ENCODE assay signal across 21 cellular contexts in genomic region chr5:109903061-109903460, GRCh38.
DNase-seq lines count a peak whose midpoint lies in the region; ATAC-seq, FAIRE-seq and TF ChIP-seq lines count a peak whose summit lies in the region.
"Had no signal": no experiment of that assay in that cellular context is flagged by ENCODE, and none has a peak within 500 bp of the region (broad histone marks: within the 10 kb centered on the region; RNA-seq: fewer than 3 reads in every experiment).

No MANE protein-coding gene starts in this region.

- CTCF ChIA-PET in HepG2 (lab: Yijun Ruan, JAX; ENCODE audit: low intra/inter-chr PET ratio, low total read pairs) = no interaction called here

- H3K4me1 ChIP-seq in HepG2 (ENCODE audit: insufficient read depth, low read length) (peaks cover 96% of the 10 kb centered on the region), right lobe of liver (peaks cover 0 to 29% (median 12%) of the 10 kb centered on the region in 4 donors), esophagus muscularis mucosa (peaks cover 0 to 13% (median 10%) of the 10 kb centered on the region in 4 donors)
- H3K4me1 ChIP-seq: BLaER1 had no signal

- H3K9ac ChIP-seq in HepG2 (ENCODE audit: insufficient read depth, low read depth, low read length) = 0 out of 2 replicates have a peak overlapping the region, but pooled peaks have one; percentile 71
- H3K9ac ChIP-seq: BLaER1 had no signal

- TF ChIP-seq CTCF in HepG2 (CRISPR knock-in tag; IDR thresholded peaks at IDR 0.05) = no peak
- no peak for TF ChIP-seq CTCF in right lobe of liver (IDR thresholded peaks at IDR 0.05)
- no peak for TF ChIP-seq CTCF in esophagus muscularis mucosa (IDR thresholded peaks at IDR 0.05)

- H3K27me3 ChIP-seq in HepG2 (ENCODE audit: control insufficient read depth in 1 of 2, insufficient read depth in 2 of 2, low read length in 2 of 2) (no peaks in the 10 kb centered on the region), right lobe of liver (no peaks in the 10 kb centered on the region), esophagus muscularis mucosa (no peaks in the 10 kb centered on the region)
- H3K27me3 ChIP-seq: BLaER1 had no signal

- TF ChIP-seq RAD21 in HepG2 (CRISPR knock-in tag; IDR thresholded peaks at IDR 0.05) = no peak

- no peaks in the 10 kb centered on the region for H3K79me2 ChIP-seq in HepG2 (ENCODE audit: insufficient read depth, low read length)

- H3K36me3 ChIP-seq in HepG2 (replicated peaks in 1 of 2; ENCODE audit: control insufficient read depth in 1 of 2, insufficient read depth in 2 of 2, low read length in 2 of 2) (no peaks in the 10 kb centered on the region; a peak in 1 of 5 replicates), right lobe of liver (no peaks in the 10 kb centered on the region), esophagus muscularis mucosa (no peaks in the 10 kb centered on the region)
- H3K36me3 ChIP-seq: BLaER1 had no signal

- no peak for TF ChIP-seq POLR2A in HepG2 (IDR thresholded peaks at IDR 0.05; ENCODE audit: insufficient read depth in 1 of 2, low read depth in 2 of 2, low read length in 2 of 2)
- TF ChIP-seq POLR2A in right lobe of liver (IDR thresholded peaks at IDR 0.05) = no peak
- no peak for TF ChIP-seq POLR2A in esophagus muscularis mucosa (IDR thresholded peaks at IDR 0.05; ENCODE audit: low read depth)

- no peak for ATAC-seq in HepG2
- ATAC-seq in right lobe of liver = no peak
- ATAC-seq: CD8-positive, alpha-beta T cell; GM12878; GM23338; HCT116 had no signal

- H2AFZ ChIP-seq in HepG2 (ENCODE audit: low read length) = peak overlapping the region; percentile 33
- H2AFZ ChIP-seq: GM23338 had no signal

- 96% methylated on average over 2 of the region's 2 CpGs for WGBS in HepG2 (ENCODE audit: low lambda C conversion rate)
- 44% methylated on average over 2 of the region's 2 CpGs for WGBS in right lobe of liver (ENCODE audit: insufficient coverage, low coverage, low lambda C conversion rate, missing lambda C conversion rate)
- WGBS in esophagus muscularis mucosa = 73% methylated on average over 2 of the region's 2 CpGs

- H3K9me3 ChIP-seq in HepG2 (ENCODE audit: low read length) (no peaks in the 10 kb centered on the region), right lobe of liver (no peaks in the 10 kb centered on the region), esophagus muscularis mucosa (no peaks in the 10 kb centered on the region)
- H3K9me3 ChIP-seq: BLaER1, Caco-2 had no signal

- POLR2A ChIA-PET in HepG2 (lab: Yijun Ruan, JAX) = interaction anchor here (2.3 kb wide), 2 partner anchors 14 to 43 kb away, joined by 6 read pairs; no protein-coding TSS in a partner anchor

- peak overlapping the region; percentile 99 for H3K27ac ChIP-seq in HepG2 (ENCODE audit: extremely low read length, insufficient read depth, low read length)
- peak overlapping the region in 1 of 3 donors; percentile 91 for H3K27ac ChIP-seq in right lobe of liver
- no peak overlapping the region for H3K27ac ChIP-seq in esophagus muscularis mucosa (replicated peaks in 1 of 4)
- H3K27ac ChIP-seq: BLaER1, C4-2B had no signal

- in situ Hi-C loops in HepG2 (cut with HindIII; ENCODE audit: extremely low pct_ligation_motif_present, low pct_unique_long_range_greater_than_20kb) = loop anchor here (10.0 kb wide), 1 partner anchor 92 kb away; no protein-coding TSS in a partner anchor

- intact Hi-C loops in HepG2 (cut with micrococcal nuclease; ENCODE audit: unreplicated experiment) = no loop called here
- intact Hi-C loops in right lobe of liver (cut with DNase I) = no loop called here
- intact Hi-C loops in esophagus muscularis mucosa (cut with DNase I) = no loop called here

- no TSS peak for BruUV-seq in HepG2 (replicated peaks; lab: Mats Ljungman, UMichigan)

- TF ChIP-seq EP300 in HepG2 (IDR thresholded peaks at IDR 0.05; ENCODE audit: low read depth in 2 of 2, low read length in 2 of 2) (no peak), HepG2 (CRISPR knock-in tag; IDR thresholded peaks at IDR 0.05; ENCODE audit: borderline replicate concordance) (no peak), esophagus muscularis mucosa (IDR thresholded peaks at IDR 0.05) (no peak)

- no peak for FAIRE-seq in HepG2 (lab: Jason Lieb, UNC)
- FAIRE-seq: A204.1, GM12878, GM19239 had no signal

- H3K4me3 ChIP-seq in HepG2 (replicated peaks in 1 of 3; ENCODE audit: insufficient read depth in 1 of 3, low read depth in 2 of 3, low read length in 3 of 3) (no peak overlapping the region), right lobe of liver (no peak overlapping the region), esophagus muscularis mucosa (no peak overlapping the region)
- H3K4me3 ChIP-seq: BLaER1, GM12878, GM23338 had no signal

- H4K20me1 ChIP-seq in HepG2 (ENCODE audit: insufficient read depth, low read length) = no peaks in the 10 kb centered on the region
- H4K20me1 ChIP-seq: BLaER1 had no signal

- no peak for DNase-seq in HepG2 (ENCODE audit: low spot score)
- no peak for DNase-seq in right lobe of liver
- peak; percentile 89 for DNase-seq in esophagus muscularis mucosa (ENCODE audit: extremely low spot score)
- DNase-seq in pons (ENCODE audit: low spot score) = peak; percentile 45
- no peak for DNase-seq in activated CD8-positive, alpha-beta memory T cell treated with anti-CD3 and anti-CD28 coated beads, Interleukin-2, amount 50 U/mL, for 48 hours
- no peak for DNase-seq in stimulated activated CD4-positive, alpha-beta T cell treated with anti-CD3 and anti-CD28 coated beads, Interleukin-12 subunit alpha, Interleukin-12 subunit beta, amount 100 ng/mL, for 4 hours
- DNase-seq: Caco-2; CD4-positive, CD25-positive, alpha-beta regulatory T cell; CD8-positive, alpha-beta T cell; DMS153; DMS79; EL; GDM1; H9 had no signal

- H3K4me2 ChIP-seq in HepG2 (ENCODE audit: low read depth, low read length) = no peak overlapping the region
- H3K4me2 ChIP-seq: BLaER1, GM23338 had no signal

TF ChIP-seq in HepG2, 621 proteins besides CTCF, POLR2A, EP300 and RAD21:
- no peak for TF ChIP-seq IRX3 (CRISPR knock-in tag; IDR thresholded peaks at IDR 0.05; ENCODE audit: borderline replicate concordance, low read depth)
- TF ChIP-seq ZNF766 (CRISPR knock-in tag; IDR thresholded peaks at IDR 0.05; ENCODE audit: borderline replicate concordance) = no peak
- TF ChIP-seq NCOA5 (CRISPR knock-in tag; IDR thresholded peaks at IDR 0.05) = no peak
- 0 out of 2 replicates have a peak, but pooled peaks have one; percentile 46 for TF ChIP-seq ARID2 (CRISPR knock-in tag; IDR thresholded peaks at IDR 0.05; ENCODE audit: borderline replicate concordance)
- TF ChIP-seq ZNF10 (CRISPR knock-in tag; IDR thresholded peaks at IDR 0.05; ENCODE audit: borderline replicate concordance, low read depth) = no peak
- TF ChIP-seq HNF4G (IDR thresholded peaks at IDR 0.05; ENCODE audit: borderline replicate concordance, low read depth, low read length) = no peak
- no peak for TF ChIP-seq HNF4G (CRISPR knock-in tag; IDR thresholded peaks at IDR 0.05; ENCODE audit: borderline replicate concordance, low read depth)
- TF ChIP-seq ZNF773 (CRISPR knock-in tag; IDR thresholded peaks at IDR 0.05; ENCODE audit: borderline replicate concordance) = no peak
TF ChIP-seq in HepG2: peak in this region for 1.

Comparison
In these comparisons a context has a peak if more than half of its experiments do, and no peak if none do; other contexts are left out.
1. DNase-seq: peak in esophagus muscularis mucosa (single experiment) and pons (single experiment); none in HepG2 (single experiment), right lobe of liver (0 of 3), activated CD8-positive, alpha-beta memory T cell treated with anti-CD3 and anti-CD28 coated beads, Interleukin-2, amount 50 U/mL, for 48 hours (single experiment) and stimulated activated CD4-positive, alpha-beta T cell treated with anti-CD3 and anti-CD28 coated beads, Interleukin-12 subunit alpha, Interleukin-12 subunit beta, amount 100 ng/mL, for 4 hours (single experiment).